ENCODE assay signal across 1 cellular context in the genomic region with DNA sequence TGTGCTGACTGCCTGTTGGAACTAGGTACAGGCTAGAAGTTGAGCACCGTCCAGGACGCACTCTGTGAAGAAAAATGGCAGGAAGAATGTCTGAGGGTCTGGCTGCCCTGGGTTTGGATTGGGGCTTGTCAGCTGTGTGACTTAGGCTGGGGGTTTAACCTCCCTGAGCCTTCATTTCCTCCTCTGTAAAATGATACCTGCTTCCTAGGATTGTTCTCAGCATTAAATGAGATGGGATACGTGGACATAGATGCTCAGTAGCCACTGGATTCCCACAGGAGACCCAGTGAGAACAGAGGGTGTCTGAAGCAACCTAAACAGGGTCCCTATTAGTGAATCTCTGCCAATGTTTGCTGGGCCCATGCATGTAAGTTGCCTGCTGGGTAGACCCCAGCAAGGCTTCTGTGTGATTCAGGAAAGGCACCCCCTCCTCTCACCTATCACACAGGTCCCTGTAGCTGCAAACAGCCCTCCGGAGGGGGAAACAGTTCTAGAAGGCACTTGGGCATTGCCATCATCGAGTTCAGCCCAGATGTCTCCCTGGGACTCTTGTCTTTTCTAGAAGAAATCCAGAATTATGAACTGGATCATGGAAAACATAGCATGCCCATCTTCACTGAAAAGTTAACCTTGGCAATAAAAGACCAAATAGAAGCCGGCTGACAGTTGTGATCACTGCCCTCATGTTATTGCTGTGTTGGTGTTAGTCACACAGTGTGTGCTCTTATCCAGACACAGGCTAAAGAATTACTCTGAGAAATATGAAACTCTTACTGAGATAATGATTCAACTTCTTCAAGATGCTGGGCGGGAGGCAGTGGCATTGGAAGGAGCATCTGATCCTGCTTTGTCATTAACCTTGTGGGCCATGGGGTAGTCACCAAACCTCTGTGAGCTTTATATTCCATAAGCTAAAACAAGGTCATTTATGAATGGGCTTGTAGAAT.
TF ChIP-seq lines count a peak whose summit lies in the region.

No MANE protein-coding gene starts in this region.

TF ChIP-seq in IMR-90, 13 proteins besides CTCF, POLR2A, EP300 and RAD21 (continued from another document):
- TF ChIP-seq, protein P1, sequence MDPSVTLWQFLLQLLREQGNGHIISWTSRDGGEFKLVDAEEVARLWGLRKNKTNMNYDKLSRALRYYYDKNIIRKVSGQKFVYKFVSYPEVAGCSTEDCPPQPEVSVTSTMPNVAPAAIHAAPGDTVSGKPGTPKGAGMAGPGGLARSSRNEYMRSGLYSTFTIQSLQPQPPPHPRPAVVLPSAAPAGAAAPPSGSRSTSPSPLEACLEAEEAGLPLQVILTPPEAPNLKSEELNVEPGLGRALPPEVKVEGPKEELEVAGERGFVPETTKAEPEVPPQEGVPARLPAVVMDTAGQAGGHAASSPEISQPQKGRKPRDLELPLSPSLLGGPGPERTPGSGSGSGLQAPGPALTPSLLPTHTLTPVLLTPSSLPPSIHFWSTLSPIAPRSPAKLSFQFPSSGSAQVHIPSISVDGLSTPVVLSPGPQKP (IDR thresholded peaks at IDR 0.05; ENCODE audit: borderline replicate concordance, low read depth, low read length), result no peak
- TF ChIP-seq BHLHE40 (IDR thresholded peaks at IDR 0.05; ENCODE audit: low read depth, low read length) (0 out of 2 replicates have a peak, but pooled peaks have one; percentile 15), MAFK (IDR thresholded peaks at IDR 0.05; ENCODE audit: low read depth, low read length) (no peak), SMC3 (IDR thresholded peaks at IDR 0.05; ENCODE audit: low read depth, low read length) (0 out of 2 replicates have a peak, but pooled peaks have one; percentile 5), MXI1 (IDR thresholded peaks at IDR 0.05; ENCODE audit: borderline replicate concordance, low read depth, low read length) (peak; percentile 60; the same call in 1 of the 2 replicates), FOS (IDR thresholded peaks at IDR 0.05; ENCODE audit: low read depth, low read length) (peak; percentile 62; the same call in 1 of the 2 replicates), CEBPB (IDR thresholded peaks at IDR 0.05; ENCODE audit: low read depth, low read length) (0 out of 2 replicates have a peak, but pooled peaks have one; percentile 8), RCOR1 (IDR thresholded peaks at IDR 0.05; ENCODE audit: insufficient replicate concordance, low read length) (no peak)
TF ChIP-seq in IMR-90: peak in this region for 5.
